11 cellular contexts compared by ENCODE assay signal in genomic region chr2:84830095-84830494, GRCh38.
DNase-seq lines count a peak whose midpoint lies in the region; ATAC-seq and TF ChIP-seq lines count a peak whose summit lies in the region.
"Had no signal": no experiment of that assay in that cellular context is flagged by ENCODE, and none has a peak within 500 bp of the region (broad histone marks: within the 10 kb centered on the region; RNA-seq: fewer than 3 reads in every experiment).

No MANE protein-coding gene starts in this region.

- H3K27me3 ChIP-seq in WERI-Rb-1 (ENCODE audit: insufficient read depth, low read depth, severe bottlenecking): no peaks in the 10 kb centered on the region

- no peak for TF ChIP-seq POLR2A in NB4 (IDR thresholded peaks at IDR 0.05; ENCODE audit: extremely low read depth, insufficient read length)

- H3K36me3 ChIP-seq in WERI-Rb-1: no peaks in the 10 kb centered on the region

- H3K4me3 ChIP-seq in NB4 (ENCODE audit: low read depth, low read length) (no peak overlapping the region), WERI-Rb-1 (ENCODE audit: low read depth, low read length) (no peak overlapping the region)

- H3K4me1 Mint-ChIP-seq in effector memory CD8-positive, alpha-beta T cell (ENCODE audit: low read depth in 2 of 2): peaks cover 18 to 31% of the 10 kb centered on the region in 2 donors

- H3K27me3 Mint-ChIP-seq in effector memory CD8-positive, alpha-beta T cell: no peaks in the 10 kb centered on the region
- H3K27me3 Mint-ChIP-seq: CD4-positive, alpha-beta T cell; T-cell had no signal

- ATAC-seq in effector memory CD8-positive, alpha-beta T cell (replicated peaks): peak; percentile 24
- ATAC-seq in GM21528 (IDR thresholded peaks at IDR 0.05; ENCODE audit: low FRiP score, unreplicated experiment): no peak
- ATAC-seq: T-cell had no signal

- DNase-seq in CMK (ENCODE audit: low read depth) (peak; percentile 29), NB4 (ENCODE audit: low read depth) (peak; percentile 77), midbrain (lab: John Stamatoyannopoulos, UW) (peak; percentile 6), retina (no peak), middle frontal gyrus (ENCODE audit: extremely low spot score, low spot score) (no peak), WERI-Rb-1 (no peak)
- DNase-seq in effector memory CD8-positive, alpha-beta T cell: no peak
- DNase-seq: CD4-positive, alpha-beta T cell; KG1 had no signal

- TF ChIP-seq CTCF in NB4 (IDR thresholded peaks at IDR 0.05; ENCODE audit: low read depth, low read length) (no peak), WERI-Rb-1 (IDR thresholded peaks at IDR 0.05; ENCODE audit: low read depth, low read length) (no peak)

- no peaks in the 10 kb centered on the region for H3K9me3 ChIP-seq in WERI-Rb-1 (ENCODE audit: severe bottlenecking)

- no peaks in the 10 kb centered on the region for H3K9me3 Mint-ChIP-seq in effector memory CD8-positive, alpha-beta T cell
- H3K9me3 Mint-ChIP-seq: CD4-positive, alpha-beta T cell had no signal

- H3K4me3 Mint-ChIP-seq in effector memory CD8-positive, alpha-beta T cell: no peak overlapping the region
- H3K4me3 Mint-ChIP-seq: CD4-positive, alpha-beta T cell; T-cell had no signal

- no peak overlapping the region for H3K27ac ChIP-seq in WERI-Rb-1

- H3K36me3 Mint-ChIP-seq in effector memory CD8-positive, alpha-beta T cell (ENCODE audit: insufficient read depth): no peaks in the 10 kb centered on the region

- H3K27ac Mint-ChIP-seq in effector memory CD8-positive, alpha-beta T cell: no peak overlapping the region
- H3K27ac Mint-ChIP-seq: CD4-positive, alpha-beta T cell; T-cell had no signal

Comparison
In these comparisons a context has a peak if more than half of its experiments do, and no peak if none do; other contexts are left out.
1. DNase-seq: peak in CMK (single experiment), NB4 (single experiment) and midbrain (single experiment); none in effector memory CD8-positive, alpha-beta T cell (0 of 3), retina (single experiment), middle frontal gyrus (single experiment) and WERI-Rb-1 (single experiment).